13 cellular contexts compared by ENCODE assay signal in the genomic region with DNA sequence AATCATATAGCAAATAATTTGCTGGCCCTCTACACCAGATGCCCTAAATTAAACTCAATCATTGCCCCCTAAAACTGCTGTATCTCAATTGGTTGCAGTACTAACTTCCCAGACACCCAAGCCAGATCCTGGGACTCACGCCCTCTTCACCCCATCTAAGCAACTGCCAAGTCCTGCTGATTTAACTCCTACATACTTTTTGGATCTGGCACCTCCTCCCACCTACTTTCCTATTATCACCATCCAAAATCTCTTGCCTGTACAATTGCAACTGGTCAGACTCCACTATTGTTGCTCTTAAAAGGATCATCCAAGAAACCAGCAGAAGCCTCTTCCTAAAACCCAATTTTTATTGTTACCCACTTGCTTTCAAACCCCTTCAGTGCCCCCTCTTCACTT. TPM values are rescaled to one million over a fixed set of nuclear protein-coding genes. Genes with fewer than 3 reads are reported as not detected.
DNase-seq lines count a peak whose midpoint lies in the region; ATAC-seq and TF ChIP-seq lines count a peak whose summit lies in the region.
"Had no signal": no experiment of that assay in that cellular context is flagged by ENCODE, and none has a peak within 500 bp of the region (broad histone marks: within the 10 kb centered on the region; RNA-seq: fewer than 3 reads in every experiment).

No MANE protein-coding gene starts in this region.

- H3K4me1 Mint-ChIP-seq in activated CD4-positive, alpha-beta T cell treated with anti-CD3 and anti-CD28 coated beads for 36 hours = peaks cover 36% of the 10 kb centered on the region
- H3K4me1 Mint-ChIP-seq in natural killer cell treated with Interleukin-12 subunit alpha and Interleukin-12 subunit beta and Interleukin-15 and Interleukin-18, amount 100 ng/mL, for 72 hours (ENCODE audit: low read depth in 2 of 2) = peaks cover 23 to 48% of the 10 kb centered on the region in 2 donors
- H3K4me1 Mint-ChIP-seq in natural killer cell = peaks cover 17 to 18% of the 10 kb centered on the region in 2 donors
- peaks cover 65% of the 10 kb centered on the region for H3K4me1 Mint-ChIP-seq in activated CD4-positive, alpha-beta memory T cell treated with anti-CD3 and anti-CD28 coated beads, Interleukin-2, amount 10 ng/mL, durations not matched to agents 7 days and 5 days

- peaks cover 5% of the 10 kb centered on the region for H3K27me3 Mint-ChIP-seq in activated CD4-positive, alpha-beta T cell treated with anti-CD3 and anti-CD28 coated beads for 36 hours
- H3K27me3 Mint-ChIP-seq in natural killer cell treated with Interleukin-12 subunit alpha and Interleukin-12 subunit beta and Interleukin-15 and Interleukin-18, amount 100 ng/mL, for 72 hours = peaks cover 0 to 23% of the 10 kb centered on the region in 2 donors
- peaks cover 8 to 25% of the 10 kb centered on the region in 2 donors for H3K27me3 Mint-ChIP-seq in natural killer cell (ENCODE audit: low read depth in 2 of 2)
- H3K27me3 Mint-ChIP-seq in activated CD4-positive, alpha-beta memory T cell treated with anti-CD3 and anti-CD28 coated beads, Interleukin-2, amount 10 ng/mL, durations not matched to agents 7 days and 5 days = no peaks in the 10 kb centered on the region

- no peak for ATAC-seq in activated CD4-positive, alpha-beta T cell treated with anti-CD3 and anti-CD28 coated beads for 36 hours
- ATAC-seq in natural killer cell treated with Interleukin-12 subunit alpha and Interleukin-12 subunit beta and Interleukin-15 and Interleukin-18, amount 100 ng/mL, for 72 hours = no peak
- ATAC-seq in natural killer cell (no peak), GM21367 (IDR thresholded peaks at IDR 0.05; ENCODE audit: unreplicated experiment) (no peak)
- ATAC-seq: HCT116 had no signal

- peak overlapping the region; percentile 11 for H3K27ac Mint-ChIP-seq in activated CD4-positive, alpha-beta T cell treated with anti-CD3 and anti-CD28 coated beads for 36 hours
- peak overlapping the region in 1 of 2 donors; percentile 70 for H3K27ac Mint-ChIP-seq in natural killer cell treated with Interleukin-12 subunit alpha and Interleukin-12 subunit beta and Interleukin-15 and Interleukin-18, amount 100 ng/mL, for 72 hours
- no peak overlapping the region for H3K27ac Mint-ChIP-seq in natural killer cell
- peak overlapping the region; percentile 72 for H3K27ac Mint-ChIP-seq in activated CD4-positive, alpha-beta memory T cell treated with anti-CD3 and anti-CD28 coated beads, Interleukin-2, amount 10 ng/mL, durations not matched to agents 7 days and 5 days
- H3K27ac Mint-ChIP-seq: B cell; CD4-positive, alpha-beta T cell had no signal

- intact Hi-C loops in activated CD4-positive, alpha-beta T cell treated with anti-CD3 and anti-CD28 coated beads for 36 hours (cut with DNase I, micrococcal nuclease) = no loop called here
- intact Hi-C loops in natural killer cell (cut with micrococcal nuclease) = no loop called here

- CTCF ChIA-PET in activated CD4-positive, alpha-beta T cell treated with anti-CD3 and anti-CD28 coated beads for 36 hours (lab: Charles Lee) = interaction anchor here (0.6 to 0.8 kb wide), 2 partner anchors 43 to 121 kb away, joined by 3 read pairs; no protein-coding TSS in a partner anchor
- CTCF ChIA-PET in activated CD4-positive, alpha-beta memory T cell treated with anti-CD3 and anti-CD28 coated beads, Interleukin-2, amount 10 ng/mL, durations not matched to agents 7 days and 5 days (lab: Charles Lee) = no interaction called here

- no peak overlapping the region for H3K27ac ChIP-seq in caudate nucleus (ENCODE audit: low read depth, low read length)

- TF ChIP-seq CTCF in natural killer cell (IDR thresholded peaks at IDR 0.05) = no peak

- DNase-seq in activated CD4-positive, alpha-beta T cell treated with anti-CD3 and anti-CD28 coated beads for 36 hours = no peak
- no peak for DNase-seq in activated CD4-positive, alpha-beta T cell treated with anti-CD3 and anti-CD28 coated beads for 48 hours
- no peak for DNase-seq in natural killer cell treated with Interleukin-12 subunit alpha and Interleukin-12 subunit beta and Interleukin-15 and Interleukin-18, amount 100 ng/mL, for 72 hours (ENCODE audit: low spot score)
- DNase-seq in natural killer cell = no peak
- DNase-seq in activated CD4-positive, alpha-beta memory T cell treated with anti-CD3 and anti-CD28 coated beads, Interleukin-2, amount 10 ng/mL, durations not matched to agents 7 days and 5 days = no peak
- DNase-seq in caudate nucleus (lab: John Stamatoyannopoulos, UW) = no peak
- DNase-seq: C1 segment of cervical spinal cord; Calu3; CD4-positive, alpha-beta T cell; DMS 273 treated with DMSO at 0.1 percent for 48 hours had no signal

- H3K9me3 Mint-ChIP-seq in activated CD4-positive, alpha-beta T cell treated with anti-CD3 and anti-CD28 coated beads for 36 hours (ENCODE audit: low read depth) = no peaks in the 10 kb centered on the region
- H3K9me3 Mint-ChIP-seq in natural killer cell treated with Interleukin-12 subunit alpha and Interleukin-12 subunit beta and Interleukin-15 and Interleukin-18, amount 100 ng/mL, for 72 hours = no peaks in the 10 kb centered on the region
- no peaks in the 10 kb centered on the region for H3K9me3 Mint-ChIP-seq in natural killer cell
- H3K9me3 Mint-ChIP-seq in activated CD4-positive, alpha-beta memory T cell treated with anti-CD3 and anti-CD28 coated beads, Interleukin-2, amount 10 ng/mL, durations not matched to agents 7 days and 5 days = no peaks in the 10 kb centered on the region
- H3K9me3 Mint-ChIP-seq: CD4-positive, alpha-beta T cell had no signal

- peaks cover 2% of the 10 kb centered on the region for H3K36me3 Mint-ChIP-seq in activated CD4-positive, alpha-beta T cell treated with anti-CD3 and anti-CD28 coated beads for 36 hours (ENCODE audit: low read depth)
- H3K36me3 Mint-ChIP-seq in natural killer cell treated with Interleukin-12 subunit alpha and Interleukin-12 subunit beta and Interleukin-15 and Interleukin-18, amount 100 ng/mL, for 72 hours = no peaks in the 10 kb centered on the region
- H3K36me3 Mint-ChIP-seq in natural killer cell = no peaks in the 10 kb centered on the region
- H3K36me3 Mint-ChIP-seq in activated CD4-positive, alpha-beta memory T cell treated with anti-CD3 and anti-CD28 coated beads, Interleukin-2, amount 10 ng/mL, durations not matched to agents 7 days and 5 days (ENCODE audit: low read depth) = peaks cover 3% of the 10 kb centered on the region

- POLR2A ChIA-PET in activated CD4-positive, alpha-beta T cell treated with anti-CD3 and anti-CD28 coated beads for 36 hours (lab: Charles Lee) = no interaction called here
- POLR2A ChIA-PET in activated CD4-positive, alpha-beta memory T cell treated with anti-CD3 and anti-CD28 coated beads, Interleukin-2, amount 10 ng/mL, durations not matched to agents 7 days and 5 days (lab: Charles Lee) = interaction anchor here (6.8 kb wide), 1 partner anchor 16 kb away, joined by 56 read pairs; the partner anchor contains the start of genes RIBC1 and SMC1A

- no peak overlapping the region for H3K4me3 Mint-ChIP-seq in activated CD4-positive, alpha-beta T cell treated with anti-CD3 and anti-CD28 coated beads for 36 hours
- H3K4me3 Mint-ChIP-seq in natural killer cell treated with Interleukin-12 subunit alpha and Interleukin-12 subunit beta and Interleukin-15 and Interleukin-18, amount 100 ng/mL, for 72 hours = peak overlapping the region; percentile 77
- H3K4me3 Mint-ChIP-seq in natural killer cell = no peak overlapping the region
- H3K4me3 Mint-ChIP-seq in activated CD4-positive, alpha-beta memory T cell treated with anti-CD3 and anti-CD28 coated beads, Interleukin-2, amount 10 ng/mL, durations not matched to agents 7 days and 5 days = no peak overlapping the region
- H3K4me3 Mint-ChIP-seq: B cell had no signal

RNA-seq across cellular contexts. Expression of gene HSD17B10, which starts 4.7 kb away (rescaled TPM):
- total RNA-seq in activated CD4-positive, alpha-beta T cell treated with anti-CD3 and anti-CD28 coated beads for 36 hours = 10 to 100 TPM; 89.0 to 92.7 TPM
- 100 to 1,000 TPM; 108 to 129 TPM for total RNA-seq in natural killer cell treated with Interleukin-12 subunit alpha and Interleukin-12 subunit beta and Interleukin-15 and Interleukin-18, amount 100 ng/mL, for 72 hours
- 10 to 100 TPM; 49.2 to 56.4 (median 54.3) TPM for total RNA-seq in natural killer cell
- total RNA-seq in activated CD4-positive, alpha-beta memory T cell treated with anti-CD3 and anti-CD28 coated beads, Interleukin-2, amount 10 ng/mL, durations not matched to agents 7 days and 5 days = 10 to 100 TPM; 73.2 to 74.0 TPM

RNA-seq across cellular contexts. Expression of gene RIBC1, which starts 16.2 kb away (rescaled TPM):
- under 1 TPM; 0.46 to 0.95 TPM for total RNA-seq in activated CD4-positive, alpha-beta T cell treated with anti-CD3 and anti-CD28 coated beads for 36 hours
- 1 to 10 TPM; 1.1 to 1.5 TPM for total RNA-seq in natural killer cell treated with Interleukin-12 subunit alpha and Interleukin-12 subunit beta and Interleukin-15 and Interleukin-18, amount 100 ng/mL, for 72 hours
- total RNA-seq in natural killer cell = 1 to 10 TPM in 2 of 3 donors, under 1 TPM in 1; 0.85 to 2.1 (median 1.1) TPM
- 1 to 10 TPM; 1.1 to 1.3 TPM for total RNA-seq in activated CD4-positive, alpha-beta memory T cell treated with anti-CD3 and anti-CD28 coated beads, Interleukin-2, amount 10 ng/mL, durations not matched to agents 7 days and 5 days

RNA-seq across cellular contexts. Expression of gene SMC1A, which starts 16.4 kb away (rescaled TPM):
- 100 to 1,000 TPM; 155 to 190 TPM for total RNA-seq in activated CD4-positive, alpha-beta T cell treated with anti-CD3 and anti-CD28 coated beads for 36 hours
- total RNA-seq in natural killer cell treated with Interleukin-12 subunit alpha and Interleukin-12 subunit beta and Interleukin-15 and Interleukin-18, amount 100 ng/mL, for 72 hours = 100 to 1,000 TPM; 146 to 147 TPM
- total RNA-seq in natural killer cell = 10 to 100 TPM; 54.2 to 96.3 (median 60.4) TPM
- 100 to 1,000 TPM; 130 to 132 TPM for total RNA-seq in activated CD4-positive, alpha-beta memory T cell treated with anti-CD3 and anti-CD28 coated beads, Interleukin-2, amount 10 ng/mL, durations not matched to agents 7 days and 5 days

Comparison
In these comparisons a context has a peak if more than half of its experiments do, and no peak if none do; other contexts are left out.
1. H3K27ac Mint-ChIP-seq: peak in activated CD4-positive, alpha-beta T cell treated with anti-CD3 and anti-CD28 coated beads for 36 hours (single experiment) and activated CD4-positive, alpha-beta memory T cell treated with anti-CD3 and anti-CD28 coated beads, Interleukin-2, amount 10 ng/mL, durations not matched to agents 7 days and 5 days (single experiment); none in natural killer cell (0 of 2).